9 cellular contexts compared by ENCODE assay signal in genomic region chr20:31684153-31685003, GRCh38. TPM values are rescaled to one million over a fixed set of nuclear protein-coding genes. Genes with fewer than 3 reads are reported as not detected.
DNase-seq lines count a peak whose midpoint lies in the region; ATAC-seq and TF ChIP-seq lines count a peak whose summit lies in the region.
"Had no signal": no experiment of that assay in that cellular context is flagged by ENCODE, and none has a peak within 500 bp of the region (broad histone marks: within the 10 kb centered on the region; RNA-seq: fewer than 3 reads in every experiment).

No MANE protein-coding gene starts in this region.

- TF ChIP-seq POLR2A in gastrocnemius medialis (IDR thresholded peaks at IDR 0.05): no peak

- DNase-seq in NCI-H2029 (lab: John Stamatoyannopoulos, UW) (peak; percentile 64), NCI-H2029 treated with DMSO at 0.1 percent for 48 hours (lab: John Stamatoyannopoulos, UW) (no peak), HL-60 (ENCODE audit: low read depth in 1 of 2, low spot score in 1 of 2) (peak in 1 of 2 experiments; percentile 31), amniotic epithelial cell (ENCODE audit: low read depth) (peak; percentile 60), gastrocnemius medialis (no peak), OCI-M2 (lab: John Stamatoyannopoulos, UW; ENCODE audit: unreplicated experiment) (no peak), NCI-H2227 (lab: John Stamatoyannopoulos, UW; ENCODE audit: unreplicated experiment) (no peak), BE2C (no peak)

- H3K36me3 ChIP-seq in gastrocnemius medialis: no peaks in the 10 kb centered on the region
- H3K36me3 ChIP-seq in BE2C: peaks cover 8% of the 10 kb centered on the region

- peak overlapping the region; percentile 37; the same call in 1 of the 2 replicates for H3K27ac ChIP-seq in HL-60 (replicated peaks)
- H3K27ac ChIP-seq in gastrocnemius medialis: peak overlapping the region; percentile 37 to 68 (median 64)

- peak in 1 of 2 donors; percentile 34 for ATAC-seq in gastrocnemius medialis

- no peaks in the 10 kb centered on the region for H3K9me3 ChIP-seq in gastrocnemius medialis
- H3K9me3 ChIP-seq in BE2C: no peaks in the 10 kb centered on the region

- H3K27me3 ChIP-seq in HL-60 (ENCODE audit: insufficient read depth, poor library complexity, severe bottlenecking) (no peaks in the 10 kb centered on the region), gastrocnemius medialis (no peaks in the 10 kb centered on the region), BE2C (no peaks in the 10 kb centered on the region)

- intact Hi-C loops in gastrocnemius medialis (cut with DNase I; ENCODE audit: low total_unique reads): no loop called here

- H3K4me3 ChIP-seq in HL-60 (replicated peaks; ENCODE audit: insufficient read depth, low read length) (no peak overlapping the region), gastrocnemius medialis (no peak overlapping the region), BE2C (ENCODE audit: low read depth, low read length) (no peak overlapping the region)

- H3K4me1 ChIP-seq in gastrocnemius medialis (peaks cover 44 to 60% of the 10 kb centered on the region in 2 donors), BE2C (peaks cover 4% of the 10 kb centered on the region)

- no peak for TF ChIP-seq CTCF in HL-60 (IDR thresholded peaks at IDR 0.05; ENCODE audit: insufficient read depth, low read length)
- TF ChIP-seq CTCF in gastrocnemius medialis (IDR thresholded peaks at IDR 0.05 in 4 of 5, conservative IDR thresholded peaks at IDR 0.05 in 1 of 5): no peak
- no peak for TF ChIP-seq CTCF in BE2C (IDR thresholded peaks at IDR 0.05; ENCODE audit: low read depth, low read length)

- in situ Hi-C loops in gastrocnemius medialis (cut with MboI; ENCODE audit: low sequenced_read_pairs in 4 of 4): no loop called here

RNA-seq across cellular contexts. Expression of gene BCL2L1, which starts 38.3 kb away (rescaled TPM):
- total RNA-seq in gastrocnemius medialis: 10 to 100 TPM; 41.5 to 87.8 (median 55.3) TPM
- 101 TPM for polyA plus RNA-seq in BE2C (2012; ENCODE audit: insufficient read depth, insufficient read length, low read depth)

RNA-seq across cellular contexts. Expression of gene COX4I2, which starts 46.7 kb away (rescaled TPM):
- total RNA-seq in gastrocnemius medialis: 10 to 100 TPM in 1 of 4 donors, 1 to 10 TPM in 3; 3.9 to 10.4 (median 4.3) TPM
- polyA plus RNA-seq in BE2C (2012; ENCODE audit: insufficient read depth, insufficient read length, low read depth): 4.2 TPM
- polyA plus RNA-seq: AG04450 had no signal

RNA-seq across cellular contexts. Expression of gene TPX2, which starts 54.7 kb away (rescaled TPM):
- 1 to 10 TPM in 2 of 4 donors, under 1 TPM in 2; 0.46 to 1.9 (median 1.0) TPM for total RNA-seq in gastrocnemius medialis
- polyA plus RNA-seq in BE2C (2012; ENCODE audit: insufficient read depth, insufficient read length, low read depth): 13.8 TPM

Comparison
In these comparisons a context has a peak if more than half of its experiments do, and no peak if none do; other contexts are left out.
1. DNase-seq: peak in NCI-H2029 (single experiment) and amniotic epithelial cell (single experiment); none in NCI-H2029 treated with DMSO at 0.1 percent for 48 hours (single experiment), gastrocnemius medialis (0 of 2), OCI-M2 (single experiment), NCI-H2227 (single experiment) and BE2C (single experiment).